In the genomic region with DNA sequence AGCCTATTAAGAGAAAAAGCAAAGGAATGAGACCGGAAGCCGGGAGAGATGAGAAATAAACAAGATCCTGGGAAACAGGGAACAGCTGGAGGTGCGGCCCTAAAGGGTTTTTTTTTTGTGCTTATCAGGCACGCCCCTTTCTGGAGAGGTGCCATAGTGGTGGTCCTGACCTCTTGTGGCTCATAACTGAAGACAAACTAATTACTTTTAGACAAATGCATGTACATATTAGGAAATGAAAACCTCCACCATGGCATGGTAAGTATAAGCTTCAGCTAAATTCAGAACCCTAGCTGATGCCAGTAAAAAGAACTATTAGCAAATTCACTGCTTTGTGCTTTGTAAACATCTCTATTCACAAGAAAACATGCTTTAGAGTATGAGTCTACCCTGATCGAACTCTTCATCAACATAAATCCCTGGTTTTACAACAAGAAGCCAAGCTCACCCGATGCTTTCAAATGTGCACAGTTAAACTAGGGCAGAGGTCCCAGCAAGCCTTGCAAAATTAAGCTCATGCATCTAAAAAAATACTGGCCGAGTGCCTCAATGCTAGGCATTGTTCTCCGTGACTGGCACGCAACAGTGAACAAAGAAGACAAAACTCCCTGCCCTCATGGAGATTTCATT, we compare ENCODE assay signal across 15 cellular contexts.
DNase-seq lines count a peak whose midpoint lies in the region; ATAC-seq, FAIRE-seq and TF ChIP-seq lines count a peak whose summit lies in the region.
"Had no signal": no experiment of that assay in that cellular context is flagged by ENCODE, and none has a peak within 500 bp of the region (broad histone marks: within the 10 kb centered on the region; RNA-seq: fewer than 3 reads in every experiment).

No MANE protein-coding gene starts in this region.

- peak overlapping the region; percentile 61 for H3K56ac ChIP-seq in IMR-90 (ENCODE audit: extremely low read depth, insufficient read depth, low read length)

- intact Hi-C loops in IMR-90 (cut with micrococcal nuclease): loop anchor here (2.0 kb wide), 1 partner anchor 139 kb away; no protein-coding TSS in a partner anchor

- H2AK9ac ChIP-seq in IMR-90 (replicated peaks; ENCODE audit: low read depth, low read length, poor library complexity): peak overlapping the region; percentile 86

- H2BK15ac ChIP-seq in IMR-90 (ENCODE audit: low read depth, low read length): peak overlapping the region; percentile 100; the same call in 2 of the 3 replicates

- peak overlapping the region; percentile 89 to 94 for H4K8ac ChIP-seq in IMR-90 (ENCODE audit: low read depth in 2 of 2, low read length in 2 of 2)

- H2BK120ac ChIP-seq in IMR-90 (ENCODE audit: low read depth, low read length): peak overlapping the region; percentile 98

- H3K79me1 ChIP-seq in IMR-90 (ENCODE audit: low read depth in 1 of 2, low read length in 2 of 2): peaks cover 37 to 85% of the 10 kb centered on the region in 2 experiments

- peak overlapping the region; percentile 93 for H2BK5ac ChIP-seq in IMR-90 (ENCODE audit: low read depth, low read length, poor library complexity, severe bottlenecking)

- H3K27me3 Mint-ChIP-seq in CD4-positive, CD25-positive, alpha-beta regulatory T cell: no peaks in the 10 kb centered on the region
- H3K27me3 Mint-ChIP-seq in naive thymus-derived CD8-positive, alpha-beta T cell: no peaks in the 10 kb centered on the region

- H3K4me3 ChIP-seq in CD4-positive, CD25-positive, alpha-beta regulatory T cell (ENCODE audit: low read depth, low read length): no peak overlapping the region
- H3K4me3 ChIP-seq in IMR-90 (ENCODE audit: insufficient read depth, low read depth, low read length): no peak overlapping the region
- H3K4me3 ChIP-seq: lung, skin epidermis had no signal

- no peak for TF ChIP-seq POLR2A in IMR-90 (IDR thresholded peaks at IDR 0.05; ENCODE audit: low read depth, low read length)

- H3K4ac ChIP-seq in IMR-90 (ENCODE audit: low read depth, low read length): peak overlapping the region; percentile 100

- peak overlapping the region; percentile 99 for H4K5ac ChIP-seq in IMR-90 (ENCODE audit: low read depth, low read length)

- H2AK5ac ChIP-seq in IMR-90 (ENCODE audit: low read depth, low read length): peak overlapping the region; percentile 96

- no TSS peak for BruUV-seq in IMR-90 (replicated peaks; lab: Mats Ljungman, UMichigan)

- peak overlapping the region; percentile 99 for H3K14ac ChIP-seq in IMR-90 (replicated peaks; ENCODE audit: low read depth, low read length)

- peak overlapping the region; percentile 99 for H3K18ac ChIP-seq in IMR-90 (ENCODE audit: low read depth, low read length)

- H3K27ac ChIP-seq in CD4-positive, CD25-positive, alpha-beta regulatory T cell (ENCODE audit: insufficient read depth, low read length, poor library complexity, severe bottlenecking): no peak overlapping the region
- H3K27ac ChIP-seq in IMR-90 (ENCODE audit: insufficient read depth, low read length) (peak overlapping the region; percentile 96), caudate nucleus (ENCODE audit: low read depth, low read length) (peak overlapping the region; percentile 88)

- no peaks in the 10 kb centered on the region for H3K27me3 ChIP-seq in CD4-positive, CD25-positive, alpha-beta regulatory T cell (ENCODE audit: control insufficient read depth, insufficient read depth, low read length)
- H3K27me3 ChIP-seq in IMR-90 (ENCODE audit: control insufficient read depth, insufficient read depth, low read length): no peaks in the 10 kb centered on the region

- FAIRE-seq in urothelium cell line (lab: Jason Lieb, UNC): no peak
- FAIRE-seq: H54 had no signal

- WGBS in IMR-90 (ENCODE audit: extremely low coverage in 2 of 2, insufficient read length in 1 of 2), 2 experiments: no CpG with 5 or more reads among the region's 9 CpGs

- H3K4me2 ChIP-seq in IMR-90 (ENCODE audit: low read depth, low read length): peak overlapping the region; percentile 55

- no peak for TF ChIP-seq CTCF in IMR-90 (conservative IDR thresholded peaks at IDR 0.05; ENCODE audit: low read depth, low read length)

- DNase-seq in CD4-positive, CD25-positive, alpha-beta regulatory T cell: no peak
- DNase-seq in IMR-90: peak; percentile 86
- no peak for DNase-seq in caudate nucleus (lab: John Stamatoyannopoulos, UW)
- no peak for DNase-seq in naive thymus-derived CD8-positive, alpha-beta T cell
- no peak for DNase-seq in urothelium cell line (ENCODE audit: low spot score)
- no peak for DNase-seq in NCI-H1048 (lab: John Stamatoyannopoulos, UW)
- DNase-seq in germinal center (ENCODE audit: low spot score): no peak
- DNase-seq in COLO829 (ENCODE audit: low spot score): no peak
- DNase-seq: activated CD4-positive, CD25-positive, alpha-beta regulatory T cell; DMS79 treated with DMSO at 0.1 percent for 48 hours; NCI-H1105 treated with DMSO at 0.1 percent for 48 hours had no signal

- H3K4me3 Mint-ChIP-seq in CD4-positive, CD25-positive, alpha-beta regulatory T cell: no peak overlapping the region
- H3K4me3 Mint-ChIP-seq in naive thymus-derived CD8-positive, alpha-beta T cell: no peak overlapping the region

- no peak for TF ChIP-seq RAD21 in IMR-90 (IDR thresholded peaks at IDR 0.05; ENCODE audit: low read length)

- no peaks in the 10 kb centered on the region for H3K9me3 Mint-ChIP-seq in CD4-positive, CD25-positive, alpha-beta regulatory T cell
- H3K9me3 Mint-ChIP-seq in naive thymus-derived CD8-positive, alpha-beta T cell: no peaks in the 10 kb centered on the region
- H3K9me3 Mint-ChIP-seq: activated naive CD4-positive, alpha-beta T cell treated with anti-CD3 and anti-CD28 coated beads, Interleukin-2, amount 50 U/mL, for 72 hours had no signal

- peak overlapping the region in 2 of 3 donors; percentile 2 to 79 for H3K27ac Mint-ChIP-seq in CD4-positive, CD25-positive, alpha-beta regulatory T cell
- peak overlapping the region in 8 of 10 donors; percentile 12 to 83 (median 26) for H3K27ac Mint-ChIP-seq in naive thymus-derived CD8-positive, alpha-beta T cell

- H2BK20ac ChIP-seq in IMR-90 (ENCODE audit: low read depth, low read length): peak overlapping the region; percentile 94

- peaks cover 9% of the 10 kb centered on the region for H3K36me3 ChIP-seq in CD4-positive, CD25-positive, alpha-beta regulatory T cell (ENCODE audit: control insufficient read depth, insufficient read depth, low read length)
- H3K36me3 ChIP-seq in IMR-90 (ENCODE audit: control insufficient read depth, insufficient read depth, low read length): no peaks in the 10 kb centered on the region

- peak overlapping the region; percentile 3 for H2AFZ ChIP-seq in IMR-90 (replicated peaks; ENCODE audit: low read length, poor library complexity)

- H3K4me1 Mint-ChIP-seq in CD4-positive, CD25-positive, alpha-beta regulatory T cell: peaks cover 9 to 61% (median 39%) of the 10 kb centered on the region in 4 donors
- peaks cover 33 to 69% (median 52%) of the 10 kb centered on the region in 4 donors for H3K4me1 Mint-ChIP-seq in naive thymus-derived CD8-positive, alpha-beta T cell

- H3K23ac ChIP-seq in IMR-90 (ENCODE audit: low read depth, low read length): peak overlapping the region; percentile 87

- H3K36me3 Mint-ChIP-seq in CD4-positive, CD25-positive, alpha-beta regulatory T cell: peaks cover 23% of the 10 kb centered on the region
- H3K36me3 Mint-ChIP-seq in naive thymus-derived CD8-positive, alpha-beta T cell: peaks cover 4 to 26% (median 11%) of the 10 kb centered on the region in 3 donors

- no peak overlapping the region for H3K9ac ChIP-seq in IMR-90 (ENCODE audit: low read depth, low read length)

- H3K9me1 ChIP-seq in IMR-90 (ENCODE audit: insufficient read depth, low read length): peaks cover 42% of the 10 kb centered on the region

- POLR2A ChIA-PET in IMR-90 (lab: Charles Lee; ENCODE audit: unreplicated experiment): no interaction called here
- POLR2A ChIA-PET in naive thymus-derived CD8-positive, alpha-beta T cell (lab: Charles Lee): no interaction called here

- dilution Hi-C loops in IMR-90 (cut with HindIII; ENCODE audit: low sequenced_read_pairs, unreplicated experiment): no loop called here

- H3K9me3 ChIP-seq in CD4-positive, CD25-positive, alpha-beta regulatory T cell (ENCODE audit: control insufficient read depth in 2 of 2, low read length in 2 of 2): no peaks in the 10 kb centered on the region
- no peaks in the 10 kb centered on the region for H3K9me3 ChIP-seq in IMR-90 (ENCODE audit: control insufficient read depth, insufficient read depth, low read length)

- CTCF ChIA-PET in IMR-90 (lab: Yijun Ruan, JAX): interaction anchor here (0.6 to 1.6 kb wide), 3 partner anchors 25 to 234 kb away, joined by 3 to 4 read pairs (median 3); no protein-coding TSS in a partner anchor

- in situ Hi-C loops in IMR-90 (cut with MboI; ENCODE audit: low sequenced_read_pairs): no loop called here

- H4K91ac ChIP-seq in IMR-90 (ENCODE audit: insufficient read depth, low read depth, low read length): peak overlapping the region; percentile 97

- H4K20me1 ChIP-seq in IMR-90 (ENCODE audit: insufficient read depth, low read length): peaks cover 3% of the 10 kb centered on the region; the same call in 1 of the 2 replicates

- H3K4me1 ChIP-seq in CD4-positive, CD25-positive, alpha-beta regulatory T cell (ENCODE audit: control insufficient read depth, insufficient read depth, low read length, poor library complexity, severe bottlenecking): peaks cover 11% of the 10 kb centered on the region
- peaks cover 41% of the 10 kb centered on the region for H3K4me1 ChIP-seq in IMR-90 (ENCODE audit: control insufficient read depth, insufficient read depth, low read length)

- ATAC-seq in CD4-positive, CD25-positive, alpha-beta regulatory T cell (ENCODE audit: low read depth in 2 of 2): no peak
- peak; percentile 13 for ATAC-seq in IMR-90 (ENCODE audit: low read depth)
- no peak for ATAC-seq in naive thymus-derived CD8-positive, alpha-beta T cell

TF ChIP-seq in IMR-90, 13 proteins besides CTCF, POLR2A, EP300 and RAD21:
- no peak for TF ChIP-seq SMC3 (IDR thresholded peaks at IDR 0.05; ENCODE audit: low read depth, low read length)
